8 cellular contexts compared by ENCODE assay signal in the genomic region with DNA sequence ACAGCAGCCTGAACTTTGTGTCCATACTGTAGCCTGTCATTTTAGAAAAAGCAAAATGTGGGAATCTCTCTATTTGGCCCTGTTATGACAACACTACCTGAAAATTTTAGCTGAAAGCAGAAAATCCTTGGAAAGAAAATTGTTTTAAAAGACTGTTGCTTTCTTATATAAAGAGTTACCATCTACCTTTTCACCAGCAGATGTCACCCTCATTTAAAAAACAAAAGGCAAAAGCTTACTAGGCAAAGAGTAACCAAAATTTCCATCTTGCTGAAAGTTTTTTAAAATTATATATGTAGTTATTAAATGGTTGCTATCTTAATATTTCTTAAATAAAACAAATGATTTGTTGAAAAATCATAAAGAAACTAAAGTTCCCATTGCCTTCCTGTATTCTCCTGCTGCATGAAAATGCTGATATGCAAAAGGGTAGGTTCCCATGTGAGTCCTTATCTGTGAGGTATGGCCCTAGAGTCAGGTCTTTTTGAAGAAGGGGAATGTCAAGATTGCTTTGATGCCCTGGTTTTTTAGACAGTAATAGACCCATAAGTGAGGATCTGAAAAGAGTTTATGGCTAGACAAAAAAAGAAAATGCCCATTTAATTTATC.
DNase-seq lines count a peak whose midpoint lies in the region; ATAC-seq and TF ChIP-seq lines count a peak whose summit lies in the region.

No MANE protein-coding gene starts in this region.

- H3K4me3 ChIP-seq in Caco-2 (ENCODE audit: low read depth, low read length) = no peak overlapping the region
- no peak overlapping the region for H3K4me3 ChIP-seq in HL-60 (replicated peaks; ENCODE audit: insufficient read depth, low read length)
- no peak overlapping the region for H3K4me3 ChIP-seq in stomach smooth muscle (ENCODE audit: low read length in 2 of 2)

- no peak overlapping the region for H3K27ac Mint-ChIP-seq in Caco-2 (ENCODE audit: unreplicated experiment)

- H3K27me3 ChIP-seq in Caco-2 (replicated peaks; ENCODE audit: control insufficient read depth, insufficient read depth, low read length) (no peaks in the 10 kb centered on the region), HL-60 (ENCODE audit: insufficient read depth, poor library complexity, severe bottlenecking) (no peaks in the 10 kb centered on the region), foreskin keratinocyte (peaks cover 2% of the 10 kb centered on the region), stomach smooth muscle (ENCODE audit: control insufficient read depth in 1 of 2, insufficient read depth in 2 of 2, low read length in 2 of 2) (no peaks in the 10 kb centered on the region)

- CTCF ChIA-PET in Caco-2 (lab: Charles Lee) = interaction anchor here (0.6 to 1.8 kb wide), 6 partner anchors 19 to 477 kb away, joined by 3 to 13 read pairs (median 5); no protein-coding TSS in a partner anchor

- H3K4me1 Mint-ChIP-seq in Caco-2 (ENCODE audit: low read depth, unreplicated experiment) = no peaks in the 10 kb centered on the region

- no peak overlapping the region for H3K4me3 Mint-ChIP-seq in Caco-2 (ENCODE audit: unreplicated experiment)

- peak; percentile 49; the same call in 2 of the 3 replicates for ATAC-seq in SK-N-SH treated with all-trans-retinoic acid at 6 μM for 48 hours
- no peak for ATAC-seq in foreskin keratinocyte
- ATAC-seq in HG03342 (IDR thresholded peaks at IDR 0.05; ENCODE audit: unreplicated experiment) = no peak

- H3K36me3 ChIP-seq in Caco-2 (ENCODE audit: control insufficient read depth, insufficient read depth, low read length) (no peaks in the 10 kb centered on the region), stomach smooth muscle (ENCODE audit: control insufficient read depth in 2 of 2, insufficient read depth in 2 of 2, low read length in 2 of 2) (peaks cover 0 to 3% of the 10 kb centered on the region in 2 donors)

- DNase-seq in Caco-2 = no peak
- no peak for DNase-seq in HL-60 (ENCODE audit: low read depth in 1 of 2, low spot score in 1 of 2)
- peak in 1 of 2 donors; percentile 20 for DNase-seq in foreskin keratinocyte
- DNase-seq in activated CD4-positive, CD25-positive, alpha-beta regulatory T cell (lab: John Stamatoyannopoulos, UW) = no peak
- no peak for DNase-seq in stimulated activated CD8-positive, alpha-beta memory T cell treated with anti-CD3 and anti-CD28 coated beads, Interleukin-4, amount 100 ng/mL, for 48 hours

- H3K36me3 Mint-ChIP-seq in Caco-2 (ENCODE audit: insufficient read depth, unreplicated experiment) = no peaks in the 10 kb centered on the region

- peak overlapping the region in 1 of 2 donors; percentile 22 for H3K9ac ChIP-seq in stomach smooth muscle (ENCODE audit: low read length in 2 of 2)

- H3K4me1 ChIP-seq in Caco-2 (no peaks in the 10 kb centered on the region), foreskin keratinocyte (no peaks in the 10 kb centered on the region), stomach smooth muscle (ENCODE audit: control insufficient read depth, insufficient read depth, low read length) (peaks cover 6% of the 10 kb centered on the region)

- TF ChIP-seq CTCF in Caco-2 (IDR thresholded peaks at IDR 0.05; ENCODE audit: insufficient read depth in 1 of 2, low read depth in 1 of 2, low read length in 1 of 2, severe bottlenecking in 1 of 2, unreplicated experiment in 1 of 2) (peak; percentile 47 to 48), HL-60 (IDR thresholded peaks at IDR 0.05; ENCODE audit: insufficient read depth, low read length) (peak; percentile 29), foreskin keratinocyte (conservative IDR thresholded peaks at IDR 0.05) (peak; percentile 81)

- intact Hi-C loops in Caco-2 (cut with micrococcal nuclease; ENCODE audit: unreplicated experiment) = loop anchor here (1.0 to 10.0 kb wide), 2 partner anchors 66 to 135 kb away; no protein-coding TSS in a partner anchor

- no peaks in the 10 kb centered on the region for H3K27me3 Mint-ChIP-seq in Caco-2 (ENCODE audit: insufficient read depth, unreplicated experiment)

- H3K9me3 ChIP-seq in Caco-2 (no peaks in the 10 kb centered on the region), stomach smooth muscle (ENCODE audit: control insufficient read depth in 2 of 2, low read length in 2 of 2) (no peaks in the 10 kb centered on the region)

- no peaks in the 10 kb centered on the region for H3K9me3 Mint-ChIP-seq in Caco-2 (ENCODE audit: unreplicated experiment)

- no TSS peak for BruUV-seq in Caco-2 (replicated peaks; lab: Mats Ljungman, UMichigan)

- POLR2A ChIA-PET in Caco-2 (lab: Charles Lee) = interaction anchor here (1.2 to 1.7 kb wide), 2 partner anchors 61 to 168 kb away, joined by 4 to 10 read pairs; partner anchors contain the start of genes AFMID, TK1 and TNRC6C

- H3K27ac ChIP-seq in HL-60 (replicated peaks) (no peak overlapping the region), foreskin keratinocyte (no peak overlapping the region), stomach smooth muscle (ENCODE audit: low read length) (peak overlapping the region; percentile 38)

TF ChIP-seq in SK-N-SH treated with all-trans-retinoic acid at 6 μM for 48 hours, 23 proteins besides CTCF, POLR2A, EP300 and RAD21 (continues in another document):
- TF ChIP-seq OSR1 (CRISPR knock-in tag; IDR thresholded peaks at IDR 0.05) = no peak
- TF ChIP-seq SNAI2 (CRISPR knock-in tag; IDR thresholded peaks at IDR 0.05) = no peak
- no peak for TF ChIP-seq CSDC2 (CRISPR knock-in tag; IDR thresholded peaks at IDR 0.05)
- no peak for TF ChIP-seq PPARA (CRISPR knock-in tag; IDR thresholded peaks at IDR 0.05; ENCODE audit: borderline replicate concordance)
- no peak for TF ChIP-seq TOX (CRISPR knock-in tag; IDR thresholded peaks at IDR 0.05; ENCODE audit: borderline replicate concordance)
- no peak for TF ChIP-seq ZNF565 (CRISPR knock-in tag; conservative IDR thresholded peaks at IDR 0.05; ENCODE audit: low read depth)
- TF ChIP-seq TSHZ2 (CRISPR knock-in tag; IDR thresholded peaks at IDR 0.05) = no peak
- TF ChIP-seq, protein P1, sequence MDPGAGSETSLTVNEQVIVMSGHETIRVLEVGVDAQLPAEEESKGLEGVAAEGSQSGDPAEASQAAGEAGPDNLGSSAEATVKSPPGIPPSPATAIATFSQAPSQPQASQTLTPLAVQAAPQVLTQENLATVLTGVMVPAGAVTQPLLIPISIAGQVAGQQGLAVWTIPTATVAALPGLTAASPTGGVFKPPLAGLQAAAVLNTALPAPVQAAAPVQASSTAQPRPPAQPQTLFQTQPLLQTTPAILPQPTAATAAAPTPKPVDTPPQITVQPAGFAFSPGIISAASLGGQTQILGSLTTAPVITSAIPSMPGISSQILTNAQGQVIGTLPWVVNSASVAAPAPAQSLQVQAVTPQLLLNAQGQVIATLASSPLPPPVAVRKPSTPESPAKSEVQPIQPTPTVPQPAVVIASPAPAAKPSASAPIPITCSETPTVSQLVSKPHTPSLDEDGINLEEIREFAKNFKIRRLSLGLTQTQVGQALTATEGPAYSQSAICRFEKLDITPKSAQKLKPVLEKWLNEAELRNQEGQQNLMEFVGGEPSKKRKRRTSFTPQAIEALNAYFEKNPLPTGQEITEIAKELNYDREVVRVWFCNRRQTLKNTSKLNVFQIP (CRISPR knock-in tag; IDR thresholded peaks at IDR 0.05; ENCODE audit: borderline replicate concordance, low read depth) = no peak
- TF ChIP-seq ZFP3 (CRISPR knock-in tag; IDR thresholded peaks at IDR 0.05) = no peak
- TF ChIP-seq PATZ1 (CRISPR knock-in tag; IDR thresholded peaks at IDR 0.05; ENCODE audit: borderline replicate concordance) = no peak
- no peak for TF ChIP-seq BACH2 (CRISPR knock-in tag; IDR thresholded peaks at IDR 0.05; ENCODE audit: borderline replicate concordance)

Comparison
In these comparisons a context has a peak if more than half of its experiments do, and no peak if none do; other contexts are left out.
1. CTCF ChIP-seq: peak in every context shown above with its lines; median percentile 81 in foreskin keratinocyte; 48 in Caco-2; 29 in HL-60.